20 cellular contexts compared by ENCODE assay signal in genomic region chr17:50194441-50195195, GRCh38.
DNase-seq lines count a peak whose midpoint lies in the region; ATAC-seq and TF ChIP-seq lines count a peak whose summit lies in the region.
"Had no signal": no experiment of that assay in that cellular context is flagged by ENCODE, and none has a peak within 500 bp of the region (broad histone marks: within the 10 kb centered on the region; RNA-seq: fewer than 3 reads in every experiment).

No MANE protein-coding gene starts in this region.

- H3K27me3 Mint-ChIP-seq in memory B cell: peaks cover 10% of the 10 kb centered on the region

- no peaks in the 10 kb centered on the region for H3K4me1 Mint-ChIP-seq in memory B cell

- no peaks in the 10 kb centered on the region for H3K9me2 ChIP-seq in MM.1S (replicated peaks; ENCODE audit: insufficient read depth, low read length)

- no peak for ATAC-seq in memory B cell (ENCODE audit: low read depth)
- ATAC-seq: naive thymus-derived CD8-positive, alpha-beta T cell; PC-3 had no signal

- H3K4me3 ChIP-seq in BLaER1: no peak overlapping the region
- H3K4me3 ChIP-seq in astrocyte of the spinal cord (ENCODE audit: low read depth, low read length): no peak overlapping the region
- no peak overlapping the region for H3K4me3 ChIP-seq in stomach smooth muscle (ENCODE audit: low read length in 2 of 2)
- no peak overlapping the region for H3K4me3 ChIP-seq in MM.1S (ENCODE audit: low read length)
- H3K4me3 ChIP-seq: lung, SK-N-MC had no signal

- in situ Hi-C loops in astrocyte of the spinal cord (cut with HindIII; ENCODE audit: low sequenced_read_pairs): no loop called here

- no peaks in the 10 kb centered on the region for H3K9me3 ChIP-seq in BLaER1
- H3K9me3 ChIP-seq in stomach smooth muscle (ENCODE audit: control insufficient read depth in 2 of 2, low read length in 2 of 2): no peaks in the 10 kb centered on the region
- no peaks in the 10 kb centered on the region for H3K9me3 ChIP-seq in MM.1S (replicated peaks; ENCODE audit: insufficient read depth, low read length)

- peak overlapping the region; percentile 28; the same call in 1 of the 2 replicates for H3K4me2 ChIP-seq in BLaER1
- no peak overlapping the region for H3K4me2 ChIP-seq in MM.1S (ENCODE audit: low read depth, low read length)
- H3K4me2 ChIP-seq: KMS-11 had no signal

- H3K4me1 ChIP-seq in BLaER1 (peaks cover 49% of the 10 kb centered on the region), stomach smooth muscle (ENCODE audit: control insufficient read depth, insufficient read depth, low read length) (peaks cover 68% of the 10 kb centered on the region), MM.1S (ENCODE audit: low read length) (no peaks in the 10 kb centered on the region)

- peak overlapping the region; percentile 14 for H3K27ac Mint-ChIP-seq in memory B cell
- H3K27ac Mint-ChIP-seq: activated T-helper 2 cell treated with anti-CD3 and anti-CD28 coated beads, Interferon-gamma antibody, Interleukin-2, Interleukin-4, amounts not matched to agents 10 μg/mL and 5 μg/mL and 100 μg/mL, durations not matched to agents 14 hours and 24 hours and 36 hours; CD4-positive, CD25-positive, alpha-beta regulatory T cell; naive thymus-derived CD8-positive, alpha-beta T cell had no signal

- no peaks in the 10 kb centered on the region for H4K20me1 ChIP-seq in BLaER1
- no peaks in the 10 kb centered on the region for H4K20me1 ChIP-seq in MM.1S (ENCODE audit: insufficient read depth, low read length)

- H3F3A ChIP-seq in MM.1S (ENCODE audit: insufficient read depth, low read length): peaks cover 7% of the 10 kb centered on the region; the same call in 1 of the 2 replicates

- H3K9me3 Mint-ChIP-seq in memory B cell: no peaks in the 10 kb centered on the region
- H3K9me3 Mint-ChIP-seq: activated T-helper 2 cell treated with anti-CD3 and anti-CD28 coated beads, Interferon-gamma antibody, Interleukin-2, Interleukin-4, amounts not matched to agents 10 μg/mL and 5 μg/mL and 100 μg/mL, durations not matched to agents 14 hours and 24 hours and 36 hours; CD4-positive, CD25-positive, alpha-beta regulatory T cell; naive thymus-derived CD8-positive, alpha-beta T cell had no signal

- H3K36me3 ChIP-seq in BLaER1: no peaks in the 10 kb centered on the region; the same call in 1 of the 2 replicates
- peaks cover 84 to 93% of the 10 kb centered on the region in 2 donors for H3K36me3 ChIP-seq in stomach smooth muscle (ENCODE audit: control insufficient read depth in 2 of 2, insufficient read depth in 2 of 2, low read length in 2 of 2)
- H3K36me3 ChIP-seq in MM.1S (replicated peaks; ENCODE audit: insufficient read depth, low read length): no peaks in the 10 kb centered on the region

- H3K9ac ChIP-seq in BLaER1 (no peak overlapping the region), stomach smooth muscle (ENCODE audit: low read length in 2 of 2) (no peak overlapping the region), MM.1S (ENCODE audit: low read length) (no peak overlapping the region)
- H3K9ac ChIP-seq: KMS-11 had no signal

- H3K79me2 ChIP-seq in MM.1S (ENCODE audit: low read length): no peaks in the 10 kb centered on the region

- H3K36me3 Mint-ChIP-seq in memory B cell: no peaks in the 10 kb centered on the region
- H3K36me3 Mint-ChIP-seq: CD4-positive, CD25-positive, alpha-beta regulatory T cell; naive thymus-derived CD8-positive, alpha-beta T cell had no signal

- H2AFZ ChIP-seq in MM.1S (ENCODE audit: low read length): no peak overlapping the region

- H3K4me3 Mint-ChIP-seq in memory B cell: no peak overlapping the region
- H3K4me3 Mint-ChIP-seq: CD4-positive, CD25-positive, alpha-beta regulatory T cell; naive thymus-derived CD8-positive, alpha-beta T cell had no signal

- TF ChIP-seq CTCF in astrocyte of the spinal cord (IDR thresholded peaks at IDR 0.05; ENCODE audit: low read depth, low read length): no peak
- no peak for TF ChIP-seq CTCF in MM.1S (IDR thresholded peaks at IDR 0.05; ENCODE audit: low read length)

- H3K27ac ChIP-seq in BLaER1 (no peak overlapping the region), stomach smooth muscle (ENCODE audit: low read length) (peak overlapping the region; percentile 98), MM.1S (ENCODE audit: low read length) (no peak overlapping the region)
- H3K27ac ChIP-seq: KMS-11, SK-N-MC had no signal

- 0 out of 2 replicates have a peak, but pooled peaks cover under 1% of the 10 kb centered on the region for H3K27me3 ChIP-seq in BLaER1
- no peaks in the 10 kb centered on the region for H3K27me3 ChIP-seq in stomach smooth muscle (ENCODE audit: control insufficient read depth in 1 of 2, insufficient read depth in 2 of 2, low read length in 2 of 2)
- peaks cover 73% of the 10 kb centered on the region for H3K27me3 ChIP-seq in MM.1S (replicated peaks; ENCODE audit: insufficient read depth, low read length)

- DNase-seq in astrocyte of the spinal cord (ENCODE audit: low read depth, low spot score) (peak; percentile 35), memory B cell (ENCODE audit: low spot score in 2 of 2) (no peak), germinal center (ENCODE audit: low spot score) (no peak), NCI-H1092 treated with DMSO at 0.1 percent for 48 hours (lab: John Stamatoyannopoulos, UW) (no peak), NAMALWA (ENCODE audit: low spot score) (no peak), MM.1S (no peak)
- DNase-seq: activated CD4-positive, alpha-beta T cell treated with anti-CD3 and anti-CD28 coated beads for 1 hour; CD4-positive, CD25-positive, alpha-beta regulatory T cell; glutamatergic neuron; naive thymus-derived CD8-positive, alpha-beta T cell; NCI-H1092; NCI-H82; PC-3; T1000 had no signal
